In genomic region chr2:96070351-96070750, GRCh38 we compare ENCODE assay signal across 6 cellular contexts. TPM values are rescaled to one million over a fixed set of nuclear protein-coding genes. Genes with fewer than 3 reads are reported as not detected.
"Had no signal": no experiment of that assay in that cellular context is flagged by ENCODE, and none has a peak within 500 bp of the region (broad histone marks: within the 10 kb centered on the region; RNA-seq: fewer than 3 reads in every experiment).

No MANE protein-coding gene starts in this region.

RNA-seq across cellular contexts. Expression of gene GPAT2, which starts 35.6 kb away (rescaled TPM):
- total RNA-seq: LHCN-M2, MCF 10A, NCI-H460, OCI-LY7, SJSA1 had no signal
- polyA plus RNA-seq: SK-N-SH had no signal

RNA-seq across cellular contexts. Expression of gene ADRA2B, which starts 46.0 kb away (rescaled TPM):
- total RNA-seq: LHCN-M2, MCF 10A, NCI-H460, SJSA1 had no signal
- polyA plus RNA-seq: SK-N-SH had no signal
